In the genomic region with DNA sequence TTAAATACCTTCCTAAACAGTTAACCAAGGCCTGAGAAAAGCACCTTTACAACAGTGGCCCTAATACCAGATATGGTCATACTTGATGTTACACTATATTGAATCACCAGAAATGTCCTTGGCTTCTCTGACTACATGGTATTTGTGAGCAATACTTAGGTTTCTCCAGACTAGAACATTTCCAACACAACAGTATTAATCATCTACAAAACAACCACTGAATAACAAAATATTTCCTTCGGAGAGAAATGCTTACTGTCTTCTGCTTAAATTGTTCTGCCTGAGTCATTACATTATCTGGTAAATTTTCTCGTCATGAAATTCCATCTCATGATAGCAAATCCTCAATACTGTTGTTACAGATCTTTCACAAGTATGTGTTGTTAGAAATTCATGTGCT, we compare ENCODE assay signal across 13 cellular contexts.
DNase-seq lines count a peak whose midpoint lies in the region; ATAC-seq and TF ChIP-seq lines count a peak whose summit lies in the region.
"Had no signal": no experiment of that assay in that cellular context is flagged by ENCODE, and none has a peak within 500 bp of the region (broad histone marks: within the 10 kb centered on the region; RNA-seq: fewer than 3 reads in every experiment).

No MANE protein-coding gene starts in this region.

- DNase-seq in GM04503 (ENCODE audit: low read depth) (peak; percentile 97), RPMI7951 (ENCODE audit: low read depth) (peak; percentile 64), fibroblast of gingiva (ENCODE audit: low read depth) (peak; percentile 93), renal cortical epithelial cell (ENCODE audit: low read depth) (peak; percentile 98), GM13977 (ENCODE audit: low spot score) (no peak)
- no peak for DNase-seq in activated CD8-positive, alpha-beta memory T cell treated with anti-CD3 and anti-CD28 coated beads for 24 hours
- DNase-seq: activated CD4-positive, alpha-beta T cell treated with anti-CD3 and anti-CD28 coated beads for 48 hours; left ventricle myocardium inferior; NCI-H2171 treated with DMSO at 0.1 percent for 48 hours; Right ventricle myocardium superior; thyroid gland had no signal

- ATAC-seq in HG02970 (IDR thresholded peaks at IDR 0.05; ENCODE audit: low FRiP score, unreplicated experiment), result no peak
- ATAC-seq: K562 had no signal

- in situ Hi-C loops in GM13977 (cut with MboI; ENCODE audit: low pct_unique_long_range_greater_than_20kb, low sequenced_read_pairs, unreplicated experiment), result no loop called here

- TF ChIP-seq CTCF in GM13977 (IDR thresholded peaks at IDR 0.05; ENCODE audit: extremely low read depth, insufficient read depth, missing control alignments), result no peak

Comparison
In these comparisons a context has a peak if more than half of its experiments do, and no peak if none do; other contexts are left out.
1. DNase-seq: peak in GM04503 (single experiment), RPMI7951 (single experiment), fibroblast of gingiva (single experiment) and renal cortical epithelial cell (single experiment); none in activated CD8-positive, alpha-beta memory T cell treated with anti-CD3 and anti-CD28 coated beads for 24 hours (single experiment) and GM13977 (single experiment).